Comparison of ENCODE assay signal across 15 cellular contexts in genomic region chr5:90477073-90477472, GRCh38. TPM values are rescaled to one million over a fixed set of nuclear protein-coding genes. Genes with fewer than 3 reads are reported as not detected.
DNase-seq lines count a peak whose midpoint lies in the region; ATAC-seq, FAIRE-seq and TF ChIP-seq lines count a peak whose summit lies in the region.
"Had no signal": no experiment of that assay in that cellular context is flagged by ENCODE, and none has a peak within 500 bp of the region (broad histone marks: within the 10 kb centered on the region; RNA-seq: fewer than 3 reads in every experiment).

No MANE protein-coding gene starts in this region.

- no peak for TF ChIP-seq CTCF in choroid plexus epithelial cell (conservative IDR thresholded peaks at IDR 0.05; ENCODE audit: low read depth, low read length)

- H3K4me3 ChIP-seq in choroid plexus epithelial cell (ENCODE audit: low read depth, low read length) = no peak overlapping the region
- H3K4me3 ChIP-seq in mesenchymal stem cell (ENCODE audit: insufficient read depth in 1 of 2, low read depth in 1 of 2, low read length in 2 of 2) = peak overlapping the region in 1 of 2 experiments; percentile 40
- H3K4me3 ChIP-seq: stomach had no signal

- H3K9me3 ChIP-seq in mesenchymal stem cell (ENCODE audit: control insufficient read depth, low read length) = no peaks in the 10 kb centered on the region
- H3K9me3 ChIP-seq: stomach had no signal

- H3K9ac ChIP-seq in mesenchymal stem cell (ENCODE audit: low read length) = peak overlapping the region; percentile 75

- peaks cover 10% of the 10 kb centered on the region for H3K79me1 ChIP-seq in mesenchymal stem cell (replicated peaks; ENCODE audit: low read length, poor library complexity, severe bottlenecking)

- H3K4me1 ChIP-seq in mesenchymal stem cell (ENCODE audit: control insufficient read depth, insufficient read depth, low read depth, low read length) = peaks cover 9% of the 10 kb centered on the region

- no peak for FAIRE-seq in HTR-8/SVneo (lab: Jason Lieb, UNC)

- no peak for ATAC-seq in HG02884 (IDR thresholded peaks at IDR 0.05; ENCODE audit: unreplicated experiment)
- no peak for ATAC-seq in GM19467 (IDR thresholded peaks at IDR 0.05; ENCODE audit: unreplicated experiment)
- ATAC-seq: CD8-positive, alpha-beta T cell had no signal

- no peak overlapping the region for H2AK5ac ChIP-seq in mesenchymal stem cell (ENCODE audit: low read length, severe bottlenecking)

- no peak overlapping the region for H2BK120ac ChIP-seq in mesenchymal stem cell (ENCODE audit: low read depth, low read length)

- H3K36me3 ChIP-seq in mesenchymal stem cell (ENCODE audit: control insufficient read depth in 1 of 2, insufficient read depth in 2 of 2, low read depth in 1 of 2, low read length in 2 of 2) = no peaks in the 10 kb centered on the region
- H3K36me3 ChIP-seq: stomach had no signal

- no peak overlapping the region for H4K91ac ChIP-seq in mesenchymal stem cell (ENCODE audit: low read length)

- H3K18ac ChIP-seq in mesenchymal stem cell (ENCODE audit: low read depth in 1 of 2, low read length in 2 of 2) = no peak overlapping the region

- no peak overlapping the region for H2BK15ac ChIP-seq in mesenchymal stem cell (ENCODE audit: low read depth, poor library complexity, severe bottlenecking)

- DNase-seq in ELF-1 (ENCODE audit: low read depth, low spot score) (peak; percentile 35), M059J (ENCODE audit: low read depth) (peak; percentile 55), choroid plexus epithelial cell (ENCODE audit: low read depth) (peak; percentile 28), mesenchymal stem cell (peak; percentile 21), HTR-8/SVneo (ENCODE audit: insufficient read length, low spot score) (no peak), NCI-H524 treated with DMSO at 0.1 percent for 48 hours (lab: John Stamatoyannopoulos, UW) (no peak)
- DNase-seq: activated CD4-positive, CD25-positive, alpha-beta regulatory T cell treated with anti-CD3 and anti-CD28 coated beads, Interleukin-2, amount 50 U/mL, for 72 hours; CD8-positive, alpha-beta T cell; central memory CD4-positive, alpha-beta T cell; NCI-H510A treated with DMSO at 0.1 percent for 48 hours; posterior cingulate gyrus; stimulated activated CD4-positive, alpha-beta T cell treated with anti-CD3 and anti-CD28 coated beads, Interleukin-4, amount 100 ng/mL, for 24 hours; stomach had no signal

- peak overlapping the region; percentile 31 for H3K27ac ChIP-seq in mesenchymal stem cell (ENCODE audit: low read length, poor library complexity, severe bottlenecking)
- H3K27ac ChIP-seq: stomach had no signal

- no peak overlapping the region for H3K4ac ChIP-seq in mesenchymal stem cell (ENCODE audit: low read depth in 1 of 2, low read length in 2 of 2)

- 58% methylated on average over 2 of the region's 2 CpGs for WGBS in mesenchymal stem cell

- no peak overlapping the region for H2BK12ac ChIP-seq in mesenchymal stem cell (ENCODE audit: low read length in 2 of 2)

- peak overlapping the region; percentile 8 for H4K8ac ChIP-seq in mesenchymal stem cell (ENCODE audit: low read length)

- no peak overlapping the region for H3K4me2 ChIP-seq in mesenchymal stem cell (ENCODE audit: low read length, poor library complexity, severe bottlenecking)

- H3K14ac ChIP-seq in mesenchymal stem cell (ENCODE audit: low read length in 2 of 2) = no peak overlapping the region

- no peak overlapping the region for H2BK5ac ChIP-seq in mesenchymal stem cell (ENCODE audit: low read depth, low read length, poor library complexity, severe bottlenecking)

- no peak overlapping the region for H3K23ac ChIP-seq in mesenchymal stem cell (ENCODE audit: low read length in 2 of 2)

- peak overlapping the region; percentile 37 for H2AFZ ChIP-seq in mesenchymal stem cell (ENCODE audit: low read depth, low read length)

- no peaks in the 10 kb centered on the region for H3K27me3 ChIP-seq in mesenchymal stem cell (ENCODE audit: control insufficient read depth in 1 of 2, insufficient read depth in 1 of 2, low read length in 2 of 2)
- H3K27me3 ChIP-seq: stomach had no signal

RNA-seq across cellular contexts. Expression of gene POLR3G, which starts 2.4 kb away (rescaled TPM):
- 7.6 and 11.5 TPM in 2 replicates for total RNA-seq in M059J (2014; rRNA removed; shearing (Covaris generic))
- 6.6 TPM for polyA plus RNA-seq in mesenchymal stem cell (2013, experiment 1 of 2)
- polyA plus RNA-seq in mesenchymal stem cell (2013, experiment 2 of 2) = 6.2 TPM

RNA-seq across cellular contexts. Expression of gene MBLAC2, which starts 2.5 kb away (rescaled TPM):
- total RNA-seq in M059J (2014; rRNA removed; shearing (Covaris generic)) = 2.5 and 2.6 TPM in 2 replicates
- polyA plus RNA-seq in mesenchymal stem cell (2013, experiment 1 of 2) = 3.5 TPM
- polyA plus RNA-seq in mesenchymal stem cell (2013, experiment 2 of 2) = 3.6 TPM

RNA-seq across cellular contexts. Expression of gene LYSMD3, which starts 52.3 kb away (rescaled TPM):
- 13.2 and 18.1 TPM in 2 replicates for total RNA-seq in M059J (2014; rRNA removed; shearing (Covaris generic))
- 20.8 TPM for polyA plus RNA-seq in mesenchymal stem cell (2013, experiment 1 of 2)
- polyA plus RNA-seq in mesenchymal stem cell (2013, experiment 2 of 2) = 22.0 TPM

Comparison
In these comparisons a context has a peak if more than half of its experiments do, and no peak if none do; other contexts are left out.
1. DNase-seq: peak in ELF-1 (single experiment), M059J (single experiment), choroid plexus epithelial cell (single experiment) and mesenchymal stem cell (single experiment); none in HTR-8/SVneo (single experiment) and NCI-H524 treated with DMSO at 0.1 percent for 48 hours (single experiment).